In genomic region chr3:177195242-177195940, GRCh38 we compare ENCODE assay signal across 8 cellular contexts. TPM values are rescaled to one million over a fixed set of nuclear protein-coding genes. Genes with fewer than 3 reads are reported as not detected.
DNase-seq lines count a peak whose midpoint lies in the region; ATAC-seq and TF ChIP-seq lines count a peak whose summit lies in the region.

No MANE protein-coding gene starts in this region.

- no peak for TF ChIP-seq CTCF in smooth muscle cell (IDR thresholded peaks at IDR 0.05; ENCODE audit: borderline replicate concordance, insufficient read depth, poor library complexity, severe bottlenecking)

- peak overlapping the region; percentile 96 for H3K4me2 ChIP-seq in smooth muscle cell

- H3K9ac ChIP-seq in adipocyte (ENCODE audit: low read length) (peak overlapping the region; percentile 93), smooth muscle cell (ENCODE audit: low read depth) (peak overlapping the region; percentile 90)

- peak overlapping the region; percentile 86 for H3K27ac ChIP-seq in smooth muscle cell (ENCODE audit: low read depth)

- H3K4me1 ChIP-seq in adipocyte (ENCODE audit: control insufficient read depth, insufficient read depth, low read length): peaks cover 26% of the 10 kb centered on the region
- H3K4me1 ChIP-seq in smooth muscle cell (ENCODE audit: low read depth): peaks cover 36% of the 10 kb centered on the region

- H3K27me3 ChIP-seq in adipocyte (replicated peaks; ENCODE audit: control insufficient read depth, insufficient read depth, low read length): no peaks in the 10 kb centered on the region
- no peaks in the 10 kb centered on the region for H3K27me3 ChIP-seq in smooth muscle cell (ENCODE audit: low read depth)

- H4K20me1 ChIP-seq in smooth muscle cell (ENCODE audit: low read depth): peaks cover 57% of the 10 kb centered on the region

- DNase-seq in NCI-H1694 treated with DMSO at 0.1 percent for 48 hours (lab: John Stamatoyannopoulos, UW) (peak; percentile 40), NCI-H1694 (lab: John Stamatoyannopoulos, UW) (no peak), NCI-H2029 treated with DMSO at 0.1 percent for 48 hours (lab: John Stamatoyannopoulos, UW) (peak; percentile 85), adipocyte (ENCODE audit: low read depth) (peak; percentile 55), iris pigment epithelial cell (ENCODE audit: low read depth) (peak; percentile 59), smooth muscle cell (lab: John Stamatoyannopoulos, UW; ENCODE audit: unreplicated experiment) (no peak), 8988T (no peak)

- H3K9me3 ChIP-seq in adipocyte (ENCODE audit: control insufficient read depth, low read length) (no peaks in the 10 kb centered on the region), smooth muscle cell (replicated peaks; ENCODE audit: low read depth) (no peaks in the 10 kb centered on the region)

- H2AFZ ChIP-seq in smooth muscle cell (ENCODE audit: low read depth): peak overlapping the region; percentile 36

- WGBS in smooth muscle cell (ENCODE audit: low lambda C conversion rate): 3% methylated on average over 8 of the region's 8 CpGs

- H3K4me3 ChIP-seq in adipocyte (ENCODE audit: low read length): peak overlapping the region; percentile 85
- peak overlapping the region; percentile 81 for H3K4me3 ChIP-seq in smooth muscle cell

- peaks cover 67% of the 10 kb centered on the region for H3K79me2 ChIP-seq in smooth muscle cell (ENCODE audit: low read depth)

- no peaks in the 10 kb centered on the region for H3K36me3 ChIP-seq in adipocyte (ENCODE audit: control insufficient read depth, insufficient read depth, low read length, severe bottlenecking)
- no peaks in the 10 kb centered on the region for H3K36me3 ChIP-seq in smooth muscle cell (ENCODE audit: low read depth)

- peaks cover 5% of the 10 kb centered on the region for H3F3A ChIP-seq in smooth muscle cell (ENCODE audit: low read depth)

- no peak for ATAC-seq in GM21360 (IDR thresholded peaks at IDR 0.05; ENCODE audit: unreplicated experiment)

RNA-seq across cellular contexts. Expression of gene TBL1XR1, which starts 1.9 kb away (rescaled TPM):
- 115 and 223 TPM in 2 replicates for total RNA-seq in smooth muscle cell
- polyA plus RNA-seq in smooth muscle cell: 19.9 and 26.7 TPM in 2 replicates

Comparison
In these comparisons a context has a peak if more than half of its experiments do, and no peak if none do; other contexts are left out.
1. DNase-seq: peak in NCI-H1694 treated with DMSO at 0.1 percent for 48 hours (single experiment), NCI-H2029 treated with DMSO at 0.1 percent for 48 hours (single experiment), adipocyte (single experiment) and iris pigment epithelial cell (single experiment); none in NCI-H1694 (single experiment), smooth muscle cell (single experiment) and 8988T (single experiment).